1 cellular context compared by ENCODE assay signal in genomic region chr1:173064011-173064410, GRCh38.
TF ChIP-seq lines count a peak whose summit lies in the region.

No MANE protein-coding gene starts in this region.

TF ChIP-seq in WTC11, 78 proteins besides CTCF, POLR2A, EP300 and RAD21 (continued from another document):
- TF ChIP-seq ZNF512 (CRISPR knock-in tag; IDR thresholded peaks at IDR 0.05; ENCODE audit: borderline replicate concordance) = no peak
- TF ChIP-seq ZNF532 (CRISPR knock-in tag; IDR thresholded peaks at IDR 0.05; ENCODE audit: borderline replicate concordance) = no peak
